In genomic region chr3:183987014-183987600, GRCh38 we compare ENCODE assay signal across 21 cellular contexts. TPM values are rescaled to one million over a fixed set of nuclear protein-coding genes. Genes with fewer than 3 reads are reported as not detected.
"Had no signal": no experiment of that assay in that cellular context is flagged by ENCODE, and none has a peak within 500 bp of the region (broad histone marks: within the 10 kb centered on the region; RNA-seq: fewer than 3 reads in every experiment).

No MANE protein-coding gene starts in this region.

- ATAC-seq: activated naive CD4-positive, alpha-beta T cell treated with anti-CD3 and anti-CD28 coated beads, Interleukin-2, amount 50 U/mL, for 72 hours; left colon; mucosa of descending colon; natural killer cell; stimulated activated effector memory CD8-positive, alpha-beta T cell treated with anti-CD3 and anti-CD28 coated beads, Interleukin-12 subunit alpha, Interleukin-12 subunit beta, amount 100 ng/mL, for 72 hours; T-cell had no signal

- H3K27me3 Mint-ChIP-seq: activated T-cell treated with anti-CD3 and anti-CD28 coated beads, Interleukin-2, amount 50 U/mL, for 24 hours; T-cell had no signal

- H3K4me3 Mint-ChIP-seq: activated T-cell treated with anti-CD3 and anti-CD28 coated beads, Interleukin-2, amount 50 U/mL, for 24 hours; endodermal cell; natural killer cell; stimulated activated effector memory CD8-positive, alpha-beta T cell treated with anti-CD3 and anti-CD28 coated beads, Interleukin-12 subunit alpha, Interleukin-12 subunit beta, amount 100 ng/mL, for 72 hours; T-cell had no signal

- H3K4me1 Mint-ChIP-seq: natural killer cell; stimulated activated effector memory CD8-positive, alpha-beta T cell treated with anti-CD3 and anti-CD28 coated beads, Interleukin-12 subunit alpha, Interleukin-12 subunit beta, amount 100 ng/mL, for 72 hours; T-cell had no signal

- H3K27ac Mint-ChIP-seq: activated T-cell treated with anti-CD3 and anti-CD28 coated beads, Interleukin-2, amount 50 U/mL, for 24 hours; endodermal cell; natural killer cell; T-cell had no signal

- H3K9me3 Mint-ChIP-seq: activated naive CD4-positive, alpha-beta T cell treated with anti-CD3 and anti-CD28 coated beads, Interleukin-2, amount 50 U/mL, for 72 hours; activated T-cell treated with anti-CD3 and anti-CD28 coated beads, Interleukin-2, amount 50 U/mL, for 24 hours; endodermal cell; natural killer cell; stimulated activated effector memory CD8-positive, alpha-beta T cell treated with anti-CD3 and anti-CD28 coated beads, Interleukin-12 subunit alpha, Interleukin-12 subunit beta, amount 100 ng/mL, for 72 hours; T-cell had no signal

- DNase-seq: activated CD4-positive, alpha-beta T cell treated with anti-CD3 and anti-CD28 coated beads, Interleukin-2, amount 50 U/mL, for 1 hour; activated CD4-positive, CD25-positive, alpha-beta regulatory T cell; activated effector memory CD4-positive, alpha-beta T cell treated with anti-CD3 and anti-CD28 coated beads, Interleukin-2, amount 50 U/mL, for 16 hours; activated T-cell treated with anti-CD3 and anti-CD28 coated beads, Interleukin-2, amount 50 U/mL, for 24 hours; amygdala; brain microvascular endothelial cell; endodermal cell; erythroblast; glutamatergic neuron; left colon; mucosa of descending colon; natural killer cell; small intestine; T-cell had no signal

RNA-seq across cellular contexts. Expression of gene HTR3D, which starts 44.4 kb away (rescaled TPM):
- total RNA-seq: activated naive CD4-positive, alpha-beta T cell treated with anti-CD3 and anti-CD28 coated beads, Interleukin-2, amount 50 U/mL, for 72 hours; cerebellum; dermis microvascular lymphatic vessel endothelial cell; endodermal cell; left colon; lung microvascular endothelial cell; mucosa of descending colon; natural killer cell; osteocyte; subcutaneous adipose tissue; T-cell had no signal
